Comparison of ENCODE assay signal across 10 cellular contexts in genomic region chr17:76014925-76015261, GRCh38. TPM values are rescaled to one million over a fixed set of nuclear protein-coding genes. Genes with fewer than 3 reads are reported as not detected.
DNase-seq lines count a peak whose midpoint lies in the region; ATAC-seq and TF ChIP-seq lines count a peak whose summit lies in the region.
"Had no signal": no experiment of that assay in that cellular context is flagged by ENCODE, and none has a peak within 500 bp of the region (broad histone marks: within the 10 kb centered on the region; RNA-seq: fewer than 3 reads in every experiment).

No MANE protein-coding gene starts in this region.

- no peak for TF ChIP-seq POLR2A in right lobe of liver (IDR thresholded peaks at IDR 0.05)

- H3K36me3 ChIP-seq in RWPE2 (ENCODE audit: low read depth) (peaks cover 25% of the 10 kb centered on the region), right lobe of liver (no peaks in the 10 kb centered on the region), colonic mucosa (no peaks in the 10 kb centered on the region)

- DNase-seq in Daoy (ENCODE audit: low read depth), result peak; percentile 53
- peak; percentile 78 for DNase-seq in NCI-H1105 treated with DMSO at 0.1 percent for 48 hours (lab: John Stamatoyannopoulos, UW)
- peak; percentile 62 for DNase-seq in RWPE2 (ENCODE audit: low spot score)
- peak in 2 of 3 donors; percentile 25 to 47 for DNase-seq in right lobe of liver
- no peak for DNase-seq in amygdala (lab: John Stamatoyannopoulos, UW)
- no peak for DNase-seq in colonic mucosa
- no peak for DNase-seq in progenitor cell of endocrine pancreas (ENCODE audit: low spot score, unreplicated experiment)

- H3K4me3 Mint-ChIP-seq in progenitor cell of endocrine pancreas (ENCODE audit: low read depth), result no peak overlapping the region
- H3K4me3 Mint-ChIP-seq: natural killer cell had no signal

- H3K9me3 Mint-ChIP-seq in progenitor cell of endocrine pancreas (ENCODE audit: low read depth), result no peaks in the 10 kb centered on the region
- H3K9me3 Mint-ChIP-seq: activated naive CD4-positive, alpha-beta T cell treated with anti-CD3 and anti-CD28 coated beads, Interleukin-2, amount 50 U/mL, for 72 hours; natural killer cell had no signal

- WGBS in right lobe of liver (ENCODE audit: insufficient coverage, low coverage, low lambda C conversion rate, missing lambda C conversion rate), result no CpG with 5 or more reads among the region's 26 CpGs

- TF ChIP-seq CTCF in RWPE2 (IDR thresholded peaks at IDR 0.05; ENCODE audit: poor library complexity, severe bottlenecking), result no peak
- no peak for TF ChIP-seq CTCF in right lobe of liver (IDR thresholded peaks at IDR 0.05)
- no peak for TF ChIP-seq CTCF in colonic mucosa (IDR thresholded peaks at IDR 0.05)
- no peak for TF ChIP-seq CTCF in progenitor cell of endocrine pancreas (IDR thresholded peaks at IDR 0.05; ENCODE audit: unreplicated experiment)

- intact Hi-C loops in right lobe of liver (cut with DNase I), result loop anchor here in 1 of 2 donors (10.0 kb wide), 1 partner anchor 270 kb away; no protein-coding TSS in a partner anchor
- intact Hi-C loops in colonic mucosa (cut with DNase I), result loop anchor here (10.0 kb wide), 2 partner anchors 60 to 280 kb away; partner anchors contain the start of genes GALR2, SRP68 and ZACN

- peaks cover 3% of the 10 kb centered on the region for H3K4me1 Mint-ChIP-seq in progenitor cell of endocrine pancreas (ENCODE audit: low read depth)

- H3K36me3 Mint-ChIP-seq in progenitor cell of endocrine pancreas (ENCODE audit: insufficient read depth), result no peaks in the 10 kb centered on the region
- H3K36me3 Mint-ChIP-seq: activated naive CD4-positive, alpha-beta T cell treated with anti-CD3 and anti-CD28 coated beads, Interleukin-2, amount 50 U/mL, for 72 hours; natural killer cell had no signal

- H3K9me3 ChIP-seq in RWPE2 (ENCODE audit: severe bottlenecking), result no peaks in the 10 kb centered on the region
- no peaks in the 10 kb centered on the region for H3K9me3 ChIP-seq in right lobe of liver
- H3K9me3 ChIP-seq in colonic mucosa, result no peaks in the 10 kb centered on the region

- ATAC-seq in RWPE2 (ENCODE audit: low read depth), result no peak
- ATAC-seq in right lobe of liver, result peak in 1 of 4 donors; percentile 5
- no peak for ATAC-seq in HG02763 (IDR thresholded peaks at IDR 0.05; ENCODE audit: unreplicated experiment)

- no peaks in the 10 kb centered on the region for H3K27me3 ChIP-seq in RWPE2 (ENCODE audit: insufficient read depth, poor library complexity, severe bottlenecking)
- no peaks in the 10 kb centered on the region for H3K27me3 ChIP-seq in right lobe of liver
- H3K27me3 ChIP-seq in colonic mucosa, result no peaks in the 10 kb centered on the region

- H3K27ac ChIP-seq in RWPE2 (ENCODE audit: poor library complexity, severe bottlenecking) (no peak overlapping the region), right lobe of liver (no peak overlapping the region), colonic mucosa (no peak overlapping the region)

- H3K27ac Mint-ChIP-seq in progenitor cell of endocrine pancreas, result no peak overlapping the region
- H3K27ac Mint-ChIP-seq: activated naive CD4-positive, alpha-beta T cell treated with anti-CD3 and anti-CD28 coated beads, Interleukin-2, amount 50 U/mL, for 72 hours had no signal

- no peaks in the 10 kb centered on the region for H3K4me1 ChIP-seq in RWPE2 (ENCODE audit: insufficient read depth, poor library complexity, severe bottlenecking)
- no peaks in the 10 kb centered on the region for H3K4me1 ChIP-seq in right lobe of liver
- no peaks in the 10 kb centered on the region for H3K4me1 ChIP-seq in colonic mucosa

- H3K9ac ChIP-seq in colonic mucosa (ENCODE audit: low read depth in 2 of 2, low read length in 2 of 2), result no peak overlapping the region

- peaks cover 3% of the 10 kb centered on the region for H3K27me3 Mint-ChIP-seq in progenitor cell of endocrine pancreas

- no peak overlapping the region for H3K4me3 ChIP-seq in RWPE2 (ENCODE audit: severe bottlenecking)
- no peak overlapping the region for H3K4me3 ChIP-seq in right lobe of liver
- H3K4me3 ChIP-seq in colonic mucosa, result no peak overlapping the region

RNA-seq across cellular contexts. Expression of gene EVPL, which starts 12.2 kb away (rescaled TPM):
- 0.06 and 0.12 TPM in 2 replicates for total RNA-seq in Daoy (2014; rRNA removed; shearing (Covaris generic))
- total RNA-seq in right lobe of liver, result under 1 TPM in 1 of 6 experiments, not detected in 5; 0.62 TPM
- total RNA-seq in colonic mucosa, result 10 to 100 TPM; 18.8 to 31.1 TPM
- total RNA-seq in progenitor cell of endocrine pancreas, result 0.05 TPM in 1 of 2 replicates, not detected in the other

RNA-seq across cellular contexts. Expression of gene CDK3, which starts 14.2 kb away (rescaled TPM):
- total RNA-seq in Daoy (2014; rRNA removed; shearing (Covaris generic)), result 1.3 and 1.5 TPM in 2 replicates
- total RNA-seq in right lobe of liver, result 10 to 100 TPM in 1 of 6 experiments, 1 to 10 TPM in 5; 2.2 to 11.0 (median 3.1) TPM
- 1 to 10 TPM; 5.3 to 8.2 TPM for total RNA-seq in colonic mucosa
- total RNA-seq in progenitor cell of endocrine pancreas, result 17.0 and 21.6 TPM in 2 replicates

RNA-seq across cellular contexts. Expression of gene TEN1, which starts 35.9 kb away (rescaled TPM):
- 11.1 and 15.0 TPM in 2 replicates for total RNA-seq in Daoy (2014; rRNA removed; shearing (Covaris generic))
- 10 to 100 TPM in 5 of 6 experiments, 1 to 10 TPM in 1; 6.9 to 25.2 (median 14.1) TPM for total RNA-seq in right lobe of liver
- total RNA-seq in colonic mucosa, result 10 to 100 TPM; 15.9 to 18.6 TPM
- 19.8 and 23.9 TPM in 2 replicates for total RNA-seq in progenitor cell of endocrine pancreas

RNA-seq across cellular contexts. Expression of gene ACOX1, which starts 35.9 kb away (rescaled TPM):
- 28.5 and 35.0 TPM in 2 replicates for total RNA-seq in Daoy (2014; rRNA removed; shearing (Covaris generic))
- total RNA-seq in right lobe of liver (100 to 1,000 TPM; 112 to 202 (median 190) TPM), colonic mucosa (100 to 1,000 TPM; 110 to 136 TPM), progenitor cell of endocrine pancreas (54.6 and 54.7 TPM in 2 replicates)

RNA-seq across cellular contexts. Expression of gene SRP68, which starts 57.4 kb away (rescaled TPM):
- 19.1 and 25.4 TPM in 2 replicates for total RNA-seq in Daoy (2014; rRNA removed; shearing (Covaris generic))
- 10 to 100 TPM; 31.0 to 37.0 (median 35.1) TPM for total RNA-seq in right lobe of liver
- 10 to 100 TPM; 65.1 to 78.0 TPM for total RNA-seq in colonic mucosa
- total RNA-seq in progenitor cell of endocrine pancreas, result 74.9 and 79.4 TPM in 2 replicates

Comparison
In these comparisons a context has a peak if more than half of its experiments do, and no peak if none do; other contexts are left out.
1. DNase-seq: peak in Daoy (single experiment), NCI-H1105 treated with DMSO at 0.1 percent for 48 hours (single experiment), RWPE2 (single experiment) and right lobe of liver (2 of 3); none in amygdala (0 of 56), colonic mucosa (single experiment) and progenitor cell of endocrine pancreas (single experiment).
2. RNA of gene EVPL, which starts 12.2 kb away (total RNA-seq): 18.8 to 31.1 TPM in colonic mucosa; 0.06 to 0.12 TPM in Daoy, 0.05 TPM in progenitor cell of endocrine pancreas and 0.62 TPM in right lobe of liver; every median in the first group is over 10 times any median in the second.